In genomic region chr10:112752268-112752667, GRCh38 we compare ENCODE assay signal across 1 cellular context.
A peak's percentile ranks its signal among the peaks of the same experiment; 100 is the strongest.
TF ChIP-seq lines count a peak whose summit lies in the region.

No MANE protein-coding gene starts in this region.

TF ChIP-seq in HepG2, 621 proteins besides CTCF, POLR2A, EP300 and RAD21 (continued from another document):
- TF ChIP-seq PAXIP1 (CRISPR knock-in tag; conservative IDR thresholded peaks at IDR 0.05) = 0 out of 2 replicates have a peak, but pooled peaks have one; percentile 21
- TF ChIP-seq PPARG (CRISPR knock-in tag; conservative IDR thresholded peaks at IDR 0.05) = peak; percentile 41; the same call in 1 of the 2 replicates
- no peak for TF ChIP-seq PHF8 (CRISPR knock-in tag; IDR thresholded peaks at IDR 0.05)
- peak; percentile 59 for TF ChIP-seq HNF4A (CRISPR knock-in tag; IDR thresholded peaks at IDR 0.05)
- TF ChIP-seq ZNF775 (CRISPR knock-in tag; IDR thresholded peaks at IDR 0.05; ENCODE audit: borderline replicate concordance) = no peak
- no peak for TF ChIP-seq ZNF282 (IDR thresholded peaks at IDR 0.05; ENCODE audit: partially characterized antibody)
- peak; percentile 36; the same call in 1 of the 2 replicates for TF ChIP-seq ARID5B (CRISPR knock-in tag; IDR thresholded peaks at IDR 0.05)
- no peak for TF ChIP-seq SOX6 (IDR thresholded peaks at IDR 0.05)
- 0 out of 2 replicates have a peak, but pooled peaks have one; percentile 18 for TF ChIP-seq SOX6 (CRISPR knock-in tag; IDR thresholded peaks at IDR 0.05)
- TF ChIP-seq KDM3A (CRISPR knock-in tag; IDR thresholded peaks at IDR 0.05; ENCODE audit: low read depth) = no peak
- peak; percentile 87 for TF ChIP-seq ZNF12 (CRISPR knock-in tag; IDR thresholded peaks at IDR 0.05)
- no peak for TF ChIP-seq ZNF207 (IDR thresholded peaks at IDR 0.05; ENCODE audit: borderline replicate concordance)
- 0 out of 2 replicates have a peak, but pooled peaks have one; percentile 25 for TF ChIP-seq HNF4G (IDR thresholded peaks at IDR 0.05; ENCODE audit: borderline replicate concordance, low read depth, low read length)
- TF ChIP-seq HNF4G (CRISPR knock-in tag; IDR thresholded peaks at IDR 0.05; ENCODE audit: borderline replicate concordance, low read depth) = no peak
- 0 out of 2 replicates have a peak, but pooled peaks have one; percentile 20 for TF ChIP-seq CEBPG (CRISPR knock-in tag; IDR thresholded peaks at IDR 0.05)
